ENCODE assay signal across 13 cellular contexts in the genomic region with DNA sequence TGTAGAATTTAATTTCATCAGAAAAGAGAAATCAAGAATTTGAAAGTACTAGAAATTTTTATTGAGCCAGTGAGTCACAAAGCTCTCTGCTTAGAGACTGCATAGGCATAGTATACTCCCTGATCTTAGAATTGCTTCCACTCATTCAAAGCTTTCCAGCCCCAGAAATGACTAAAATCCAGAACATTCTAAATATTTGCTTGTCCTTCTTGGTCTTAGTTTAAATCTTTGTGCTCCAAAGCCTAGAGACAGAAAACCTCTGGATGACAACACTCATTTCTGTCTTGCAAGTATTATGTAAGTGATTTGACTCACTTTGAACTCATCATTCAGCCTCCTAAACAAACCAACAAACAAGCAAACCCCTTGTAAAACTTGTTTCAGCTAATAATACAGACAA.
A peak's percentile ranks its signal among the peaks of the same experiment; 100 is the strongest.
DNase-seq lines count a peak whose midpoint lies in the region; ATAC-seq, FAIRE-seq and TF ChIP-seq lines count a peak whose summit lies in the region.
"Had no signal": no experiment of that assay in that cellular context is flagged by ENCODE, and none has a peak within 500 bp of the region (broad histone marks: within the 10 kb centered on the region; RNA-seq: fewer than 3 reads in every experiment).

No MANE protein-coding gene starts in this region.

- TF ChIP-seq CTCF in PC-3 (conservative IDR thresholded peaks at IDR 0.05; ENCODE audit: low read depth, low read length) (no peak), bronchial epithelial cell (IDR thresholded peaks at IDR 0.05; ENCODE audit: insufficient read depth, low read length, severe bottlenecking) (no peak)

- no peaks in the 10 kb centered on the region for H3K9me3 ChIP-seq in PC-3 (ENCODE audit: low read length)

- ATAC-seq in PC-3: peak; percentile 76
- no peak for ATAC-seq in GM21526 (IDR thresholded peaks at IDR 0.05; ENCODE audit: low FRiP score, unreplicated experiment)
- no peak for ATAC-seq in HG02884 (IDR thresholded peaks at IDR 0.05; ENCODE audit: unreplicated experiment)
- ATAC-seq: K562 had no signal

- intact Hi-C loops in activated CD4-positive, alpha-beta memory T cell treated with anti-CD3 and anti-CD28 coated beads for 36 hours (cut with micrococcal nuclease): loop anchor here (5.0 kb wide), 1 partner anchor 34 kb away; no protein-coding TSS in a partner anchor
- intact Hi-C loops in PC-3 (cut with micrococcal nuclease): no loop called here
- intact Hi-C loops in activated T-helper 2 cell treated with anti-CD3 and anti-CD28 coated beads, Interferon-gamma antibody, Interleukin-2, Interleukin-4, amounts not matched to agents 10 μg/mL and 5 μg/mL and 100 μg/mL, durations not matched to agents 14 hours and 24 hours and 36 hours (cut with micrococcal nuclease): no loop called here

- no peak overlapping the region for H3K9ac ChIP-seq in PC-3 (ENCODE audit: low read length)

- peak overlapping the region; percentile 12; the same call in 1 of the 2 replicates for H3K27ac ChIP-seq in PC-3 (ENCODE audit: low read length)

- peak overlapping the region; percentile 31; the same call in 1 of the 2 replicates for H3K4me2 ChIP-seq in PC-3 (ENCODE audit: low read length)

- H3K36me3 ChIP-seq in PC-3 (ENCODE audit: low read depth, low read length): no peaks in the 10 kb centered on the region
- no peaks in the 10 kb centered on the region for H3K36me3 ChIP-seq in bronchial epithelial cell (ENCODE audit: control insufficient read depth, insufficient read depth, low read length)

- no TSS peak for BruUV-seq in PC-3 (replicated peaks; lab: Mats Ljungman, UMichigan)

- no peaks in the 10 kb centered on the region for H4K20me1 ChIP-seq in PC-3 (ENCODE audit: low read length)

- H3K9me2 ChIP-seq in PC-3 (replicated peaks; ENCODE audit: low read length): no peaks in the 10 kb centered on the region

- peak overlapping the region; percentile 67 for H3K27ac Mint-ChIP-seq in activated CD4-positive, alpha-beta memory T cell treated with anti-CD3 and anti-CD28 coated beads for 36 hours
- H3K27ac Mint-ChIP-seq in activated CD4-positive, alpha-beta memory T cell treated with anti-CD3 and anti-CD28 coated beads, Interleukin-2, amount 10 ng/mL, durations not matched to agents 7 days and 5 days: no peak overlapping the region
- no peak overlapping the region for H3K27ac Mint-ChIP-seq in activated T-helper 2 cell treated with anti-CD3 and anti-CD28 coated beads, Interferon-gamma antibody, Interleukin-2, Interleukin-4, amounts not matched to agents 10 μg/mL and 5 μg/mL and 100 μg/mL, durations not matched to agents 14 hours and 24 hours and 36 hours

- H3K27me3 Mint-ChIP-seq in activated CD4-positive, alpha-beta memory T cell treated with anti-CD3 and anti-CD28 coated beads for 36 hours: no peaks in the 10 kb centered on the region
- H3K27me3 Mint-ChIP-seq in activated CD4-positive, alpha-beta memory T cell treated with anti-CD3 and anti-CD28 coated beads, Interleukin-2, amount 10 ng/mL, durations not matched to agents 7 days and 5 days: no peaks in the 10 kb centered on the region
- no peaks in the 10 kb centered on the region for H3K27me3 Mint-ChIP-seq in activated T-helper 2 cell treated with anti-CD3 and anti-CD28 coated beads, Interferon-gamma antibody, Interleukin-2, Interleukin-4, amounts not matched to agents 10 μg/mL and 5 μg/mL and 100 μg/mL, durations not matched to agents 14 hours and 24 hours and 36 hours (ENCODE audit: low read depth)

- FAIRE-seq in bronchial epithelial cell (lab: Jason Lieb, UNC): no peak
- FAIRE-seq: endometrium, K562 had no signal

- no peak for DNase-seq in activated CD4-positive, alpha-beta memory T cell treated with anti-CD3 and anti-CD28 coated beads for 36 hours
- DNase-seq in activated CD4-positive, alpha-beta memory T cell treated with anti-CD3 and anti-CD28 coated beads, Interleukin-2, amount 10 ng/mL, durations not matched to agents 7 days and 5 days: no peak
- peak; percentile 61 for DNase-seq in PC-3
- peak; percentile 89 for DNase-seq in bronchial epithelial cell (ENCODE audit: low read depth)
- peak; percentile 36 for DNase-seq in renal cortical epithelial cell (ENCODE audit: low read depth)
- no peak for DNase-seq in activated T-helper 2 cell treated with anti-CD3 and anti-CD28 coated beads, Interferon-gamma antibody, Interleukin-2, Interleukin-4, amounts not matched to agents 10 μg/mL and 5 μg/mL and 100 μg/mL, durations not matched to agents 14 hours and 24 hours and 36 hours (ENCODE audit: low spot score)
- DNase-seq: ACHN, GDM1, NCI-H2171 had no signal

- H3K4me1 ChIP-seq in PC-3 (ENCODE audit: insufficient read depth, low read length): peaks cover 26% of the 10 kb centered on the region

- H3K36me3 Mint-ChIP-seq in activated CD4-positive, alpha-beta memory T cell treated with anti-CD3 and anti-CD28 coated beads for 36 hours: peaks cover 68% of the 10 kb centered on the region
- peaks cover 86% of the 10 kb centered on the region for H3K36me3 Mint-ChIP-seq in activated CD4-positive, alpha-beta memory T cell treated with anti-CD3 and anti-CD28 coated beads, Interleukin-2, amount 10 ng/mL, durations not matched to agents 7 days and 5 days (ENCODE audit: low read depth)
- peaks cover 86% of the 10 kb centered on the region for H3K36me3 Mint-ChIP-seq in activated T-helper 2 cell treated with anti-CD3 and anti-CD28 coated beads, Interferon-gamma antibody, Interleukin-2, Interleukin-4, amounts not matched to agents 10 μg/mL and 5 μg/mL and 100 μg/mL, durations not matched to agents 14 hours and 24 hours and 36 hours (ENCODE audit: low read depth)

- CTCF ChIA-PET in activated CD4-positive, alpha-beta memory T cell treated with anti-CD3 and anti-CD28 coated beads for 36 hours (lab: Charles Lee): interaction anchor here (1.5 kb wide), 1 partner anchor 12 kb away, joined by 4 read pairs; no protein-coding TSS in a partner anchor
- CTCF ChIA-PET in activated CD4-positive, alpha-beta memory T cell treated with anti-CD3 and anti-CD28 coated beads, Interleukin-2, amount 10 ng/mL, durations not matched to agents 7 days and 5 days (lab: Charles Lee): no interaction called here
- CTCF ChIA-PET in PC-3 (lab: Charles Lee): interaction anchor here (0.5 kb wide), 1 partner anchor 511 kb away, joined by 3 read pairs; no protein-coding TSS in a partner anchor

- no peak overlapping the region for H2AFZ ChIP-seq in PC-3 (ENCODE audit: low read length)

- no peaks in the 10 kb centered on the region for H3K79me2 ChIP-seq in PC-3 (ENCODE audit: low read length)

- H3K4me3 Mint-ChIP-seq in activated CD4-positive, alpha-beta memory T cell treated with anti-CD3 and anti-CD28 coated beads for 36 hours: no peak overlapping the region
- H3K4me3 Mint-ChIP-seq in activated CD4-positive, alpha-beta memory T cell treated with anti-CD3 and anti-CD28 coated beads, Interleukin-2, amount 10 ng/mL, durations not matched to agents 7 days and 5 days: no peak overlapping the region
- no peak overlapping the region for H3K4me3 Mint-ChIP-seq in activated T-helper 2 cell treated with anti-CD3 and anti-CD28 coated beads, Interferon-gamma antibody, Interleukin-2, Interleukin-4, amounts not matched to agents 10 μg/mL and 5 μg/mL and 100 μg/mL, durations not matched to agents 14 hours and 24 hours and 36 hours (ENCODE audit: low read depth)

- no peaks in the 10 kb centered on the region for H3F3A ChIP-seq in PC-3 (ENCODE audit: low read length, unreplicated experiment)

- no peak overlapping the region for H3K4me3 ChIP-seq in PC-3 (ENCODE audit: low read length)
- no peak overlapping the region for H3K4me3 ChIP-seq in bronchial epithelial cell (ENCODE audit: low read depth, low read length)
- H3K4me3 ChIP-seq: K562 had no signal

- POLR2A ChIA-PET in activated CD4-positive, alpha-beta memory T cell treated with anti-CD3 and anti-CD28 coated beads for 36 hours (lab: Charles Lee): interaction anchor here (0.7 to 1.2 kb wide), 3 partner anchors 12 to 194 kb away, joined by 3 to 4 read pairs (median 3); no protein-coding TSS in a partner anchor
- POLR2A ChIA-PET in activated CD4-positive, alpha-beta memory T cell treated with anti-CD3 and anti-CD28 coated beads, Interleukin-2, amount 10 ng/mL, durations not matched to agents 7 days and 5 days (lab: Charles Lee): interaction anchor here (0.7 to 1.4 kb wide), 3 partner anchors 9 to 62 kb away, joined by 3 read pairs; no protein-coding TSS in a partner anchor
- POLR2A ChIA-PET in PC-3 (lab: Charles Lee; ENCODE audit: unreplicated experiment): interaction anchor here (0.7 kb wide), 1 partner anchor 61 kb away, joined by 19 read pairs; no protein-coding TSS in a partner anchor

- H3K9me3 Mint-ChIP-seq in activated CD4-positive, alpha-beta memory T cell treated with anti-CD3 and anti-CD28 coated beads for 36 hours: no peaks in the 10 kb centered on the region
- no peaks in the 10 kb centered on the region for H3K9me3 Mint-ChIP-seq in activated CD4-positive, alpha-beta memory T cell treated with anti-CD3 and anti-CD28 coated beads, Interleukin-2, amount 10 ng/mL, durations not matched to agents 7 days and 5 days
- H3K9me3 Mint-ChIP-seq in activated T-helper 2 cell treated with anti-CD3 and anti-CD28 coated beads, Interferon-gamma antibody, Interleukin-2, Interleukin-4, amounts not matched to agents 10 μg/mL and 5 μg/mL and 100 μg/mL, durations not matched to agents 14 hours and 24 hours and 36 hours: no peaks in the 10 kb centered on the region

- H3K27me3 ChIP-seq in PC-3 (ENCODE audit: low read length): no peaks in the 10 kb centered on the region
- no peaks in the 10 kb centered on the region for H3K27me3 ChIP-seq in bronchial epithelial cell (ENCODE audit: control insufficient read depth, insufficient read depth, low read length)

- peaks cover 58% of the 10 kb centered on the region for H3K4me1 Mint-ChIP-seq in activated CD4-positive, alpha-beta memory T cell treated with anti-CD3 and anti-CD28 coated beads for 36 hours (ENCODE audit: low read depth)
- H3K4me1 Mint-ChIP-seq in activated CD4-positive, alpha-beta memory T cell treated with anti-CD3 and anti-CD28 coated beads, Interleukin-2, amount 10 ng/mL, durations not matched to agents 7 days and 5 days: peaks cover 37% of the 10 kb centered on the region
- H3K4me1 Mint-ChIP-seq in activated T-helper 2 cell treated with anti-CD3 and anti-CD28 coated beads, Interferon-gamma antibody, Interleukin-2, Interleukin-4, amounts not matched to agents 10 μg/mL and 5 μg/mL and 100 μg/mL, durations not matched to agents 14 hours and 24 hours and 36 hours (ENCODE audit: low read depth): peaks cover 15% of the 10 kb centered on the region

Comparison
In these comparisons a context has a peak if more than half of its experiments do, and no peak if none do; other contexts are left out.
1. DNase-seq: peak in PC-3 (single experiment), bronchial epithelial cell (single experiment) and renal cortical epithelial cell (single experiment); none in activated CD4-positive, alpha-beta memory T cell treated with anti-CD3 and anti-CD28 coated beads for 36 hours (single experiment), activated CD4-positive, alpha-beta memory T cell treated with anti-CD3 and anti-CD28 coated beads, Interleukin-2, amount 10 ng/mL, durations not matched to agents 7 days and 5 days (single experiment) and activated T-helper 2 cell treated with anti-CD3 and anti-CD28 coated beads, Interferon-gamma antibody, Interleukin-2, Interleukin-4, amounts not matched to agents 10 μg/mL and 5 μg/mL and 100 μg/mL, durations not matched to agents 14 hours and 24 hours and 36 hours (single experiment).